1 cellular context compared by ENCODE assay signal in the genomic region with DNA sequence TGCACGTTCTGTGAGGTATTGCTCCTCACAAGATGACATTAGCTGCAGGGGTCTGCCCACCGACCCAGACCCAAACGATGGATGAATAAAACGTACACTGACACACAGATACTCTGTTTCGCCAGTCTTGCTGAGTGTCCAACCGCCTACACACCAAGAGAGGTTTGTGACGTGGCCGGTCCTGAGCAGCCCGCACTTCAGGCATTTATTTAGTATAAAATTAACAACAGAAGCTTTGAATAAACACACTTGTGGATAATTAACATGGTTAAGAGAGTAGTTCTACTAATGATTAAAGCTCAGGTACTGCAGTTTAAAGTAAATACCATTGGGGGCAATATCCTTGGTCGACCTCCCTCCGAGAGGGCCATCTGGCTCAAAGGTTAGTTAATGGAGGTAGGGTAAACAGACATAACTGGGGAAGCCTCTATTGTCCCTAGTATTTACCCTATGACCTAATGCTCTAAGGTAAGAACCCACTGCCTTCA.
A peak's percentile ranks its signal among the peaks of the same experiment; 100 is the strongest.
TF ChIP-seq lines count a peak whose summit lies in the region.

No MANE protein-coding gene starts in this region.

TF ChIP-seq in HepG2, 621 proteins besides CTCF, POLR2A, EP300 and RAD21 (continued from another document and continues in another):
- TF ChIP-seq SOX13 (IDR thresholded peaks at IDR 0.05) (peak; percentile 97), SOX13 (CRISPR knock-in tag; conservative IDR thresholded peaks at IDR 0.05 in 1 of 2, IDR thresholded peaks at IDR 0.05 in 1 of 2) (peak in 1 of 2 experiments; percentile 100; a peak in 2 of 4 replicates), ZIK1 (CRISPR knock-in tag; IDR thresholded peaks at IDR 0.05; ENCODE audit: borderline replicate concordance, low read depth) (0 out of 2 replicates have a peak, but pooled peaks have one; percentile 30), ATF7-NPFF (CRISPR knock-in tag; IDR thresholded peaks at IDR 0.05; ENCODE audit: low read depth) (0 out of 2 replicates have a peak, but pooled peaks have one; percentile 24), SIX1 (CRISPR knock-in tag; IDR thresholded peaks at IDR 0.05; ENCODE audit: borderline replicate concordance) (peak; percentile 85), ZNF33B (CRISPR knock-in tag; IDR thresholded peaks at IDR 0.05) (no peak), HMG20B (CRISPR knock-in tag; conservative IDR thresholded peaks at IDR 0.05) (no peak), SMYD3 (CRISPR knock-in tag; IDR thresholded peaks at IDR 0.05) (no peak), ZNF792 (CRISPR knock-in tag; IDR thresholded peaks at IDR 0.05) (no peak), ZNF674 (CRISPR knock-in tag; IDR thresholded peaks at IDR 0.05; ENCODE audit: low read depth) (no peak), ELF3 (CRISPR knock-in tag; IDR thresholded peaks at IDR 0.05) (peak; percentile 75), STAG1 (CRISPR knock-in tag; IDR thresholded peaks at IDR 0.05) (peak; percentile 11; the same call in 1 of the 2 replicates), ZFP82 (CRISPR knock-in tag; IDR thresholded peaks at IDR 0.05; ENCODE audit: borderline replicate concordance) (no peak), MAFF (IDR thresholded peaks at IDR 0.05; ENCODE audit: low read depth, low read length) (no peak)
- TF ChIP-seq, protein P1, sequence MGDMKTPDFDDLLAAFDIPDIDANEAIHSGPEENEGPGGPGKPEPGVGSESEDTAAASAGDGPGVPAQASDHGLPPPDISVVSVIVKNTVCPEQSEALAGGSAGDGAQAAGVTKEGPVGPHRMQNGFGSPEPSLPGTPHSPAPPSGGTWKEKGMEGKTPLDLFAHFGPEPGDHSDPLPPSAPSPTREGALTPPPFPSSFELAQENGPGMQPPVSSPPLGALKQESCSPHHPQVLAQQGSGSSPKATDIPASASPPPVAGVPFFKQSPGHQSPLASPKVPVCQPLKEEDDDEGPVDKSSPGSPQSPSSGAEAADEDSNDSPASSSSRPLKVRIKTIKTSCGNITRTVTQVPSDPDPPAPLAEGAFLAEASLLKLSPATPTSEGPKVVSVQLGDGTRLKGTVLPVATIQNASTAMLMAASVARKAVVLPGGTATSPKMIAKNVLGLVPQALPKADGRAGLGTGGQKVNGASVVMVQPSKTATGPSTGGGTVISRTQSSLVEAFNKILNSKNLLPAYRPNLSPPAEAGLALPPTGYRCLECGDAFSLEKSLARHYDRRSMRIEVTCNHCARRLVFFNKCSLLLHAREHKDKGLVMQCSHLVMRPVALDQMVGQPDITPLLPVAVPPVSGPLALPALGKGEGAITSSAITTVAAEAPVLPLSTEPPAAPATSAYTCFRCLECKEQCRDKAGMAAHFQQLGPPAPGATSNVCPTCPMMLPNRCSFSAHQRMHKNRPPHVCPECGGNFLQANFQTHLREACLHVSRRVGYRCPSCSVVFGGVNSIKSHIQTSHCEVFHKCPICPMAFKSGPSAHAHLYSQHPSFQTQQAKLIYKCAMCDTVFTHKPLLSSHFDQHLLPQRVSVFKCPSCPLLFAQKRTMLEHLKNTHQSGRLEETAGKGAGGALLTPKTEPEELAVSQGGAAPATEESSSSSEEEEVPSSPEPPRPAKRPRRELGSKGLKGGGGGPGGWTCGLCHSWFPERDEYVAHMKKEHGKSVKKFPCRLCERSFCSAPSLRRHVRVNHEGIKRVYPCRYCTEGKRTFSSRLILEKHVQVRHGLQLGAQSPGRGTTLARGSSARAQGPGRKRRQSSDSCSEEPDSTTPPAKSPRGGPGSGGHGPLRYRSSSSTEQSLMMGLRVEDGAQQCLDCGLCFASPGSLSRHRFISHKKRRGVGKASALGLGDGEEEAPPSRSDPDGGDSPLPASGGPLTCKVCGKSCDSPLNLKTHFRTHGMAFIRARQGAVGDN (CRISPR knock-in tag; IDR thresholded peaks at IDR 0.05): no peak
- TF ChIP-seq, protein P2, sequence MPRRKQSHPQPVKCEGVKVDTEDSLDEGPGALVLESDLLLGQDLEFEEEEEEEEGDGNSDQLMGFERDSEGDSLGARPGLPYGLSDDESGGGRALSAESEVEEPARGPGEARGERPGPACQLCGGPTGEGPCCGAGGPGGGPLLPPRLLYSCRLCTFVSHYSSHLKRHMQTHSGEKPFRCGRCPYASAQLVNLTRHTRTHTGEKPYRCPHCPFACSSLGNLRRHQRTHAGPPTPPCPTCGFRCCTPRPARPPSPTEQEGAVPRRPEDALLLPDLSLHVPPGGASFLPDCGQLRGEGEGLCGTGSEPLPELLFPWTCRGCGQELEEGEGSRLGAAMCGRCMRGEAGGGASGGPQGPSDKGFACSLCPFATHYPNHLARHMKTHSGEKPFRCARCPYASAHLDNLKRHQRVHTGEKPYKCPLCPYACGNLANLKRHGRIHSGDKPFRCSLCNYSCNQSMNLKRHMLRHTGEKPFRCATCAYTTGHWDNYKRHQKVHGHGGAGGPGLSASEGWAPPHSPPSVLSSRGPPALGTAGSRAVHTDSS (CRISPR knock-in tag; conservative IDR thresholded peaks at IDR 0.05): no peak
- TF ChIP-seq, protein P3, sequence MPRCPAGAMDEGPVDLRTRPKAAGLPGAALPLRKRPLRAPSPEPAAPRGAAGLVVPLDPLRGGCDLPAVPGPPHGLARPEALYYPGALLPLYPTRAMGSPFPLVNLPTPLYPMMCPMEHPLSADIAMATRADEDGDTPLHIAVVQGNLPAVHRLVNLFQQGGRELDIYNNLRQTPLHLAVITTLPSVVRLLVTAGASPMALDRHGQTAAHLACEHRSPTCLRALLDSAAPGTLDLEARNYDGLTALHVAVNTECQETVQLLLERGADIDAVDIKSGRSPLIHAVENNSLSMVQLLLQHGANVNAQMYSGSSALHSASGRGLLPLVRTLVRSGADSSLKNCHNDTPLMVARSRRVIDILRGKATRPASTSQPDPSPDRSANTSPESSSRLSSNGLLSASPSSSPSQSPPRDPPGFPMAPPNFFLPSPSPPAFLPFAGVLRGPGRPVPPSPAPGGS (CRISPR knock-in tag; IDR thresholded peaks at IDR 0.05): no peak
- TF ChIP-seq, protein P4, sequence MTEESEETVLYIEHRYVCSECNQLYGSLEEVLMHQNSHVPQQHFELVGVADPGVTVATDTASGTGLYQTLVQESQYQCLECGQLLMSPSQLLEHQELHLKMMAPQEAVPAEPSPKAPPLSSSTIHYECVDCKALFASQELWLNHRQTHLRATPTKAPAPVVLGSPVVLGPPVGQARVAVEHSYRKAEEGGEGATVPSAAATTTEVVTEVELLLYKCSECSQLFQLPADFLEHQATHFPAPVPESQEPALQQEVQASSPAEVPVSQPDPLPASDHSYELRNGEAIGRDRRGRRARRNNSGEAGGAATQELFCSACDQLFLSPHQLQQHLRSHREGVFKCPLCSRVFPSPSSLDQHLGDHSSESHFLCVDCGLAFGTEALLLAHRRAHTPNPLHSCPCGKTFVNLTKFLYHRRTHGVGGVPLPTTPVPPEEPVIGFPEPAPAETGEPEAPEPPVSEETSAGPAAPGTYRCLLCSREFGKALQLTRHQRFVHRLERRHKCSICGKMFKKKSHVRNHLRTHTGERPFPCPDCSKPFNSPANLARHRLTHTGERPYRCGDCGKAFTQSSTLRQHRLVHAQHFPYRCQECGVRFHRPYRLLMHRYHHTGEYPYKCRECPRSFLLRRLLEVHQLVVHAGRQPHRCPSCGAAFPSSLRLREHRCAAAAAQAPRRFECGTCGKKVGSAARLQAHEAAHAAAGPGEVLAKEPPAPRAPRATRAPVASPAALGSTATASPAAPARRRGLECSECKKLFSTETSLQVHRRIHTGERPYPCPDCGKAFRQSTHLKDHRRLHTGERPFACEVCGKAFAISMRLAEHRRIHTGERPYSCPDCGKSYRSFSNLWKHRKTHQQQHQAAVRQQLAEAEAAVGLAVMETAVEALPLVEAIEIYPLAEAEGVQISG (CRISPR knock-in tag; IDR thresholded peaks at IDR 0.05): peak; percentile 58; the same call in 1 of the 2 replicates
- TF ChIP-seq, protein P5, sequence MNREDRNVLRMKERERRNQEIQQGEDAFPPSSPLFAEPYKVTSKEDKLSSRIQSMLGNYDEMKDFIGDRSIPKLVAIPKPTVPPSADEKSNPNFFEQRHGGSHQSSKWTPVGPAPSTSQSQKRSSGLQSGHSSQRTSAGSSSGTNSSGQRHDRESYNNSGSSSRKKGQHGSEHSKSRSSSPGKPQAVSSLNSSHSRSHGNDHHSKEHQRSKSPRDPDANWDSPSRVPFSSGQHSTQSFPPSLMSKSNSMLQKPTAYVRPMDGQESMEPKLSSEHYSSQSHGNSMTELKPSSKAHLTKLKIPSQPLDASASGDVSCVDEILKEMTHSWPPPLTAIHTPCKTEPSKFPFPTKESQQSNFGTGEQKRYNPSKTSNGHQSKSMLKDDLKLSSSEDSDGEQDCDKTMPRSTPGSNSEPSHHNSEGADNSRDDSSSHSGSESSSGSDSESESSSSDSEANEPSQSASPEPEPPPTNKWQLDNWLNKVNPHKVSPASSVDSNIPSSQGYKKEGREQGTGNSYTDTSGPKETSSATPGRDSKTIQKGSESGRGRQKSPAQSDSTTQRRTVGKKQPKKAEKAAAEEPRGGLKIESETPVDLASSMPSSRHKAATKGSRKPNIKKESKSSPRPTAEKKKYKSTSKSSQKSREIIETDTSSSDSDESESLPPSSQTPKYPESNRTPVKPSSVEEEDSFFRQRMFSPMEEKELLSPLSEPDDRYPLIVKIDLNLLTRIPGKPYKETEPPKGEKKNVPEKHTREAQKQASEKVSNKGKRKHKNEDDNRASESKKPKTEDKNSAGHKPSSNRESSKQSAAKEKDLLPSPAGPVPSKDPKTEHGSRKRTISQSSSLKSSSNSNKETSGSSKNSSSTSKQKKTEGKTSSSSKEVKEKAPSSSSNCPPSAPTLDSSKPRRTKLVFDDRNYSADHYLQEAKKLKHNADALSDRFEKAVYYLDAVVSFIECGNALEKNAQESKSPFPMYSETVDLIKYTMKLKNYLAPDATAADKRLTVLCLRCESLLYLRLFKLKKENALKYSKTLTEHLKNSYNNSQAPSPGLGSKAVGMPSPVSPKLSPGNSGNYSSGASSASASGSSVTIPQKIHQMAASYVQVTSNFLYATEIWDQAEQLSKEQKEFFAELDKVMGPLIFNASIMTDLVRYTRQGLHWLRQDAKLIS (CRISPR knock-in tag; IDR thresholded peaks at IDR 0.05): no peak
- TF ChIP-seq, protein P6, sequence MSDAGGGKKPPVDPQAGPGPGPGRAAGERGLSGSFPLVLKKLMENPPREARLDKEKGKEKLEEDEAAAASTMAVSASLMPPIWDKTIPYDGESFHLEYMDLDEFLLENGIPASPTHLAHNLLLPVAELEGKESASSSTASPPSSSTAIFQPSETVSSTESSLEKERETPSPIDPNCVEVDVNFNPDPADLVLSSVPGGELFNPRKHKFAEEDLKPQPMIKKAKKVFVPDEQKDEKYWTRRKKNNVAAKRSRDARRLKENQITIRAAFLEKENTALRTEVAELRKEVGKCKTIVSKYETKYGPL (CRISPR knock-in tag; IDR thresholded peaks at IDR 0.05): no peak
- TF ChIP-seq, protein P7, sequence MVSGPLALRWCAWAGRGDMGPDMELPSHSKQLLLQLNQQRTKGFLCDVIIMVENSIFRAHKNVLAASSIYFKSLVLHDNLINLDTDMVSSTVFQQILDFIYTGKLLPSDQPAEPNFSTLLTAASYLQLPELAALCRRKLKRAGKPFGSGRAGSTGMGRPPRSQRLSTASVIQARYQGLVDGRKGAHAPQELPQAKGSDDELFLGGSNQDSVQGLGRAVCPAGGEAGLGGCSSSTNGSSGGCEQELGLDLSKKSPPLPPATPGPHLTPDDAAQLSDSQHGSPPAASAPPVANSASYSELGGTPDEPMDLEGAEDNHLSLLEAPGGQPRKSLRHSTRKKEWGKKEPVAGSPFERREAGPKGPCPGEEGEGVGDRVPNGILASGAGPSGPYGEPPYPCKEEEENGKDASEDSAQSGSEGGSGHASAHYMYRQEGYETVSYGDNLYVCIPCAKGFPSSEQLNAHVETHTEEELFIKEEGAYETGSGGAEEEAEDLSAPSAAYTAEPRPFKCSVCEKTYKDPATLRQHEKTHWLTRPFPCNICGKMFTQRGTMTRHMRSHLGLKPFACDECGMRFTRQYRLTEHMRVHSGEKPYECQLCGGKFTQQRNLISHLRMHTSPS (CRISPR knock-in tag; IDR thresholded peaks at IDR 0.05; ENCODE audit: low read depth): no peak
- TF ChIP-seq, protein P8, sequence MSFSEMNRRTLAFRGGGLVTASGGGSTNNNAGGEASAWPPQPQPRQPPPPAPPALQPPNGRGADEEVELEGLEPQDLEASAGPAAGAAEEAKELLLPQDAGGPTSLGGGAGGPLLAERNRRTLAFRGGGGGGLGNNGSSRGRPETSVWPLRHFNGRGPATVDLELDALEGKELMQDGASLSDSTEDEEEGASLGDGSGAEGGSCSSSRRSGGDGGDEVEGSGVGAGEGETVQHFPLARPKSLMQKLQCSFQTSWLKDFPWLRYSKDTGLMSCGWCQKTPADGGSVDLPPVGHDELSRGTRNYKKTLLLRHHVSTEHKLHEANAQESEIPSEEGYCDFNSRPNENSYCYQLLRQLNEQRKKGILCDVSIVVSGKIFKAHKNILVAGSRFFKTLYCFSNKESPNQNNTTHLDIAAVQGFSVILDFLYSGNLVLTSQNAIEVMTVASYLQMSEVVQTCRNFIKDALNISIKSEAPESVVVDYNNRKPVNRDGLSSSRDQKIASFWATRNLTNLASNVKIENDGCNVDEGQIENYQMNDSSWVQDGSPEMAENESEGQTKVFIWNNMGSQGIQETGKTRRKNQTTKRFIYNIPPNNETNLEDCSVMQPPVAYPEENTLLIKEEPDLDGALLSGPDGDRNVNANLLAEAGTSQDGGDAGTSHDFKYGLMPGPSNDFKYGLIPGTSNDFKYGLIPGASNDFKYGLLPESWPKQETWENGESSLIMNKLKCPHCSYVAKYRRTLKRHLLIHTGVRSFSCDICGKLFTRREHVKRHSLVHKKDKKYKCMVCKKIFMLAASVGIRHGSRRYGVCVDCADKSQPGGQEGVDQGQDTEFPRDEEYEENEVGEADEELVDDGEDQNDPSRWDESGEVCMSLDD (CRISPR knock-in tag; IDR thresholded peaks at IDR 0.05; ENCODE audit: borderline replicate concordance): peak; percentile 28; the same call in 1 of the 2 replicates
- TF ChIP-seq, protein P9, sequence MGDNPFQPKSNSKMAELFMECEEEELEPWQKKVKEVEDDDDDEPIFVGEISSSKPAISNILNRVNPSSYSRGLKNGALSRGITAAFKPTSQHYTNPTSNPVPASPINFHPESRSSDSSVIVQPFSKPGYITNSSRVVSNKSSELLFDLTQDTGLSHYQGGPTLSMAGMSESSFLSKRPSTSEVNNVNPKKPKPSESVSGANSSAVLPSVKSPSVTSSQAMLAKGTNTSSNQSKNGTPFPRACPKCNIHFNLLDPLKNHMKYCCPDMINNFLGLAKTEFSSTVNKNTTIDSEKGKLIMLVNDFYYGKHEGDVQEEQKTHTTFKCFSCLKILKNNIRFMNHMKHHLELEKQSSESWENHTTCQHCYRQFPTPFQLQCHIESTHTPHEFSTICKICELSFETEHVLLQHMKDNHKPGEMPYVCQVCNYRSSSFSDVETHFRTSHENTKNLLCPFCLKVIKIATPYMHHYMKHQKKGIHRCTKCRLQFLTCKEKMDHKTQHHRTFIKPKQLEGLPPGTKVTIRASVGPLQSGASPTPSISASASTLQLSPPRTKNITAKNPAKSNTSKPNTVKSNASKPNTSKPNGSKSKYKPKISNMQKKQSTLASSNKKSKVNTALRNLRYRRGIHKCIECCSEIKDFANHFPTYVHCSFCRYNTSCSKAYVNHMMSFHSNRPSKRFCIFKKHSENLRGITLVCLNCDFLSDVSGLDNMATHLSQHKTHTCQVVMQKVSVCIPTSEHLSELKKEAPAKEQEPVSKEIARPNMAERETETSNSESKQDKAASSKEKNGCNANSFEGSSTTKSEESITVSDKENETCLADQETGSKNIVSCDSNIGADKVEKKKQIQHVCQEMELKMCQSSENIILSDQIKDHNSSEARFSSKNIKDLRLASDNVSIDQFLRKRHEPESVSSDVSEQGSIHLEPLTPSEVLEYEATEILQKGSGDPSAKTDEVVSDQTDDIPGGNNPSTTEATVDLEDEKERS (CRISPR knock-in tag; IDR thresholded peaks at IDR 0.05): 0 out of 2 replicates have a peak, but pooled peaks have one; percentile 38
